Comparison of ENCODE assay signal across 32 cellular contexts in the genomic region with DNA sequence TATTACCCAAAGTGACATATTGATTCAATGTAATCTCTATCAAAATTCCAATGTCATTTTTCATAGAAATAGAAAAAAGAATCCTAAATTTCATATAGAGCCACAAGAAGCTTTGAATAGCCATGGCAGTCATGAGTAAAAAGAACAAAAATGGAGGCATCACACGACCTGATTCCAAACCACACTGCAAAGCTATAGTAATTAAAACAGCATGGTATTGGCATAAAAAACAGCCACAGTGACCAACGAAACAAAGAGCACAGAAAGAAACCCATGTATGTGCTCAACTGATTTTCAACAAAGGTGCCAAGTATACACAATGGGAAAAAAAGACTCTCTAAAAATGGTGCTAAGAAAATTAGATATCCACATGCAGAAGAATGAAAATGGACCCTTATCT.
"Had no signal": no experiment of that assay in that cellular context is flagged by ENCODE, and none has a peak within 500 bp of the region (broad histone marks: within the 10 kb centered on the region; RNA-seq: fewer than 3 reads in every experiment).

No MANE protein-coding gene starts in this region.

- H3K27ac ChIP-seq: adrenal gland, body of pancreas, brain microvascular endothelial cell, breast epithelium, VCaP had no signal

- H3K4me3 ChIP-seq: adrenal gland, body of pancreas, breast epithelium had no signal

- FAIRE-seq: astrocyte, TTC549 had no signal

- H3K27me3 ChIP-seq: adrenal gland, body of pancreas, brain microvascular endothelial cell, breast epithelium had no signal

- ATAC-seq: activated naive CD4-positive, alpha-beta T cell treated with anti-CD3 and anti-CD28 coated beads, Interleukin-2, amount 50 U/mL, for 72 hours; activated T-cell treated with anti-CD3 and anti-CD28 coated beads, Interleukin-2, amount 50 U/mL, for 4 hours; activated T-cell treated with anti-CD3 and anti-CD28 coated beads, Interleukin-2, amount 50 U/mL, for 72 hours; activated T-helper 17 cell treated with anti-CD3 and anti-CD28 coated beads, Interleukin-2, amount 50 U/mL, for 72 hours; body of pancreas had no signal

- H3K9me3 ChIP-seq: body of pancreas, breast epithelium had no signal

- H3K36me3 ChIP-seq: adrenal gland, brain microvascular endothelial cell, breast epithelium had no signal

- DNase-seq: activated B cell treated with CpG ODN at 0.5 μM for 24 hours; activated CD4-positive, alpha-beta memory T cell treated with anti-CD3 and anti-CD28 coated beads, Interleukin-2, amount 10 ng/mL, durations not matched to agents 7 days and 5 days; activated CD4-positive, alpha-beta T cell treated with anti-CD3 and anti-CD28 coated beads for 4 hours; activated CD4-positive, alpha-beta T cell treated with anti-CD3 and anti-CD28 coated beads, Interleukin-2, amount 10 ng/mL, durations not matched to agents 7 days and 5 days; activated CD4-positive, alpha-beta T cell treated with anti-CD3 and anti-CD28 coated beads, Interleukin-2, amount 50 U/mL, for 48 hours; activated CD4-positive, CD25-positive, alpha-beta regulatory T cell treated with anti-CD3 and anti-CD28 coated beads, Interleukin-2, amount 50 U/mL, for 72 hours; activated CD8-positive, alpha-beta memory T cell treated with anti-CD3 and anti-CD28 coated beads, Interleukin-2, amount 50 U/mL, for 4 hours; activated effector memory CD4-positive, alpha-beta T cell treated with anti-CD3 and anti-CD28 coated beads, Interleukin-2, amount 50 U/mL, for 16 hours; activated gamma-delta T cell treated with Interleukin-2 at 50 U/mL for 16 hours; activated naive CD4-positive, alpha-beta T cell; activated naive CD4-positive, alpha-beta T cell treated with anti-CD3 and anti-CD28 coated beads for 36 hours; activated naive CD4-positive, alpha-beta T cell treated with anti-CD3 and anti-CD28 coated beads, Interleukin-2, amount 50 U/mL, for 16 hours; activated naive CD8-positive, alpha-beta T cell treated with anti-CD3 and anti-CD28 coated beads for 36 hours; activated T-cell treated with anti-CD3 and anti-CD28 coated beads for 4 hours; activated T-cell treated with anti-CD3 and anti-CD28 coated beads, Interleukin-2, amount 50 U/mL, for 1 hour; activated T-cell treated with anti-CD3 and anti-CD28 coated beads, Interleukin-2, amount 50 U/mL, for 4 hours; activated T-cell treated with anti-CD3 and anti-CD28 coated beads, Interleukin-2, amount 50 U/mL, for 72 hours; adrenal gland; amniotic stem cell; aorta; body of pancreas; brain microvascular endothelial cell; central memory CD4-positive, alpha-beta T cell; T-helper 1 cell; T-helper 2 cell; T-helper 9 cell had no signal

- H3K4me1 ChIP-seq: adrenal gland, body of pancreas, breast epithelium had no signal
